In the genomic region with DNA sequence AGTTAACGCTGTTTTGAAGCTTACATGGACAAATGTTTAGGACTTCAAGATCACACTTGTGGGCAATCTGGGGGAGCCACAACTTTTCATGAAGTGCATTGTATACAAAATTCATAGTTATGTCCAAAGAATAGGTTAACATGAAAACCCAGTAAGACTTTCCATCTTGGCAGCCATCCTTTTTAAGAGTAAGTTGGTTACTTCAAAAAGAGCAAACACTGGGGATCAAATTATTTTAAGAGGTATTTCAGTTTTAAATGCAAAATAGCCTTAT, we compare ENCODE assay signal across 7 cellular contexts. TPM values are rescaled to one million over a fixed set of nuclear protein-coding genes. Genes with fewer than 3 reads are reported as not detected.
DNase-seq lines count a peak whose midpoint lies in the region; ATAC-seq, FAIRE-seq and TF ChIP-seq lines count a peak whose summit lies in the region.
"Not testable (repeated sequence)": the region's sequence is repeated elsewhere in the genome, so short reads cannot be mapped to it uniquely, and the experiment has no call there.

No MANE protein-coding gene starts in this region.

- ATAC-seq in activated CD8-positive, alpha-beta memory T cell treated with anti-CD3 and anti-CD28 coated beads, Interleukin-2, amount 10 ng/mL, durations not matched to agents 7 days and 5 days: peak; percentile 4
- not testable (repeated sequence) for ATAC-seq in pancreas

- peaks cover 59% of the 10 kb centered on the region for H3K4me1 Mint-ChIP-seq in T-helper 2 cell treated with Interferon-gamma antibody and Interleukin-4, amounts not matched to agents 5 μg/mL and 100 μg/mL, for 36 hours (ENCODE audit: low read depth)
- H3K4me1 Mint-ChIP-seq in activated CD8-positive, alpha-beta memory T cell treated with anti-CD3 and anti-CD28 coated beads, Interleukin-2, amount 10 ng/mL, durations not matched to agents 7 days and 5 days: peaks cover 61% of the 10 kb centered on the region
- peaks cover 76% of the 10 kb centered on the region for H3K4me1 Mint-ChIP-seq in activated naive CD8-positive, alpha-beta T cell treated with anti-CD3 and anti-CD28 coated beads for 36 hours
- peaks cover 17% of the 10 kb centered on the region for H3K4me1 Mint-ChIP-seq in mesothelial cell of epicardium

- not testable (repeated sequence) for H2AFZ ChIP-seq in KMS-11 (ENCODE audit: low read depth)

- DNase-seq in D721Med (ENCODE audit: insufficient read length, low spot score); T-helper 2 cell treated with Interferon-gamma antibody and Interleukin-4, amounts not matched to agents 5 μg/mL and 100 μg/mL, for 36 hours (ENCODE audit: low spot score); activated CD8-positive, alpha-beta memory T cell treated with anti-CD3 and anti-CD28 coated beads, Interleukin-2, amount 10 ng/mL, durations not matched to agents 7 days and 5 days; activated naive CD8-positive, alpha-beta T cell treated with anti-CD3 and anti-CD28 coated beads for 36 hours; mesothelial cell of epicardium (ENCODE audit: low spot score in 2 of 2, unreplicated experiment in 2 of 2); pancreas: not testable (repeated sequence)

- FAIRE-seq in D721Med (lab: Jason Lieb, UNC): peak; percentile 38
- peak; percentile 96 for FAIRE-seq in pancreas (lab: Jason Lieb, UNC)

- intact Hi-C loops in pancreas (cut with DNase I): not testable (repeated sequence)

- not testable (repeated sequence) for H3K36me3 ChIP-seq in KMS-11 (ENCODE audit: insufficient read depth)
- H3K36me3 ChIP-seq in pancreas: peaks cover 4 to 29% (median 27%) of the 10 kb centered on the region in 3 donors

- H3K9ac ChIP-seq in KMS-11: not testable (repeated sequence)

- H3K27ac ChIP-seq in KMS-11: peak overlapping the region; percentile 4; the same call in 1 of the 2 replicates
- H3K27ac ChIP-seq in pancreas: not testable (repeated sequence)

- not testable (repeated sequence) for H3K9me3 ChIP-seq in pancreas

- peak overlapping the region; percentile 50 for H3K4me3 Mint-ChIP-seq in T-helper 2 cell treated with Interferon-gamma antibody and Interleukin-4, amounts not matched to agents 5 μg/mL and 100 μg/mL, for 36 hours
- H3K4me3 Mint-ChIP-seq in activated CD8-positive, alpha-beta memory T cell treated with anti-CD3 and anti-CD28 coated beads, Interleukin-2, amount 10 ng/mL, durations not matched to agents 7 days and 5 days; mesothelial cell of epicardium: not testable (repeated sequence)
- H3K4me3 Mint-ChIP-seq in activated naive CD8-positive, alpha-beta T cell treated with anti-CD3 and anti-CD28 coated beads for 36 hours: peak overlapping the region; percentile 14

- H3K4me2 ChIP-seq in KMS-11: not testable (repeated sequence)

- H3K27me3 Mint-ChIP-seq in T-helper 2 cell treated with Interferon-gamma antibody and Interleukin-4, amounts not matched to agents 5 μg/mL and 100 μg/mL, for 36 hours (ENCODE audit: low read depth); activated CD8-positive, alpha-beta memory T cell treated with anti-CD3 and anti-CD28 coated beads, Interleukin-2, amount 10 ng/mL, durations not matched to agents 7 days and 5 days; mesothelial cell of epicardium (ENCODE audit: low read depth): not testable (repeated sequence)
- peaks cover 10% of the 10 kb centered on the region for H3K27me3 Mint-ChIP-seq in activated naive CD8-positive, alpha-beta T cell treated with anti-CD3 and anti-CD28 coated beads for 36 hours

- peaks cover 17% of the 10 kb centered on the region; the same call in 1 of the 2 replicates for H3K79me2 ChIP-seq in KMS-11 (ENCODE audit: insufficient read depth, low read depth)

- CTCF ChIA-PET in activated CD8-positive, alpha-beta memory T cell treated with anti-CD3 and anti-CD28 coated beads, Interleukin-2, amount 10 ng/mL, durations not matched to agents 7 days and 5 days (lab: Charles Lee): interaction anchor here (1.0 to 1.3 kb wide), 2 partner anchors 9 to 28 kb away, joined by 3 to 4 read pairs; no protein-coding TSS in a partner anchor

- WGBS in pancreas, 2 donors: 98 to 100% methylated on average over 1 of the region's 1 CpG

- peaks cover 68% of the 10 kb centered on the region for H3K4me1 ChIP-seq in KMS-11 (ENCODE audit: low read depth, poor library complexity, severe bottlenecking)
- peaks cover 13 to 29% (median 21%) of the 10 kb centered on the region in 3 donors for H3K4me1 ChIP-seq in pancreas

- H3K27me3 ChIP-seq in KMS-11 (ENCODE audit: insufficient read depth, low read depth); pancreas: not testable (repeated sequence)

- TF ChIP-seq CTCF in D721Med (IDR thresholded peaks at IDR 0.05; ENCODE audit: insufficient read depth, missing control alignments); KMS-11 (conservative IDR thresholded peaks at IDR 0.05; ENCODE audit: low read depth, low read length); mesothelial cell of epicardium (IDR thresholded peaks at IDR 0.05; ENCODE audit: unreplicated experiment); pancreas (IDR thresholded peaks at IDR 0.05): not testable (repeated sequence)

- peaks cover 75% of the 10 kb centered on the region for H3K36me3 Mint-ChIP-seq in T-helper 2 cell treated with Interferon-gamma antibody and Interleukin-4, amounts not matched to agents 5 μg/mL and 100 μg/mL, for 36 hours (ENCODE audit: low read depth)
- H3K36me3 Mint-ChIP-seq in activated CD8-positive, alpha-beta memory T cell treated with anti-CD3 and anti-CD28 coated beads, Interleukin-2, amount 10 ng/mL, durations not matched to agents 7 days and 5 days: peaks cover 63% of the 10 kb centered on the region
- peaks cover 79% of the 10 kb centered on the region for H3K36me3 Mint-ChIP-seq in activated naive CD8-positive, alpha-beta T cell treated with anti-CD3 and anti-CD28 coated beads for 36 hours
- H3K36me3 Mint-ChIP-seq in mesothelial cell of epicardium: peaks cover 13% of the 10 kb centered on the region

- peaks cover 43% of the 10 kb centered on the region for H4K20me1 ChIP-seq in KMS-11 (ENCODE audit: insufficient read depth)

- H3K4me3 ChIP-seq in KMS-11 (IDR thresholded peaks at IDR 0.05; ENCODE audit: insufficient read depth, low read depth, low read length); pancreas: not testable (repeated sequence)

- H3K27ac Mint-ChIP-seq in T-helper 2 cell treated with Interferon-gamma antibody and Interleukin-4, amounts not matched to agents 5 μg/mL and 100 μg/mL, for 36 hours: peak overlapping the region; percentile 87
- peak overlapping the region; percentile 82 for H3K27ac Mint-ChIP-seq in activated CD8-positive, alpha-beta memory T cell treated with anti-CD3 and anti-CD28 coated beads, Interleukin-2, amount 10 ng/mL, durations not matched to agents 7 days and 5 days
- H3K27ac Mint-ChIP-seq in activated naive CD8-positive, alpha-beta T cell treated with anti-CD3 and anti-CD28 coated beads for 36 hours: peak overlapping the region; percentile 93
- peak overlapping the region; percentile 13 for H3K27ac Mint-ChIP-seq in mesothelial cell of epicardium

- not testable (repeated sequence) for H3K9me3 Mint-ChIP-seq in T-helper 2 cell treated with Interferon-gamma antibody and Interleukin-4, amounts not matched to agents 5 μg/mL and 100 μg/mL, for 36 hours; activated CD8-positive, alpha-beta memory T cell treated with anti-CD3 and anti-CD28 coated beads, Interleukin-2, amount 10 ng/mL, durations not matched to agents 7 days and 5 days (ENCODE audit: low read depth); activated naive CD8-positive, alpha-beta T cell treated with anti-CD3 and anti-CD28 coated beads for 36 hours; mesothelial cell of epicardium

RNA-seq across cellular contexts. Expression of gene HNRNPA2B1, which starts 14.7 kb away (rescaled TPM):
- total RNA-seq in activated CD8-positive, alpha-beta memory T cell treated with anti-CD3 and anti-CD28 coated beads, Interleukin-2, amount 10 ng/mL, durations not matched to agents 7 days and 5 days: 100 to 1,000 TPM; 768 to 857 TPM
- 100 to 1,000 TPM; 968 to 975 TPM for total RNA-seq in activated naive CD8-positive, alpha-beta T cell treated with anti-CD3 and anti-CD28 coated beads for 36 hours
- total RNA-seq in mesothelial cell of epicardium: 693 to 723 TPM (median 708 TPM) in 3 replicates
- total RNA-seq in pancreas: 100 to 1,000 TPM in 5 of 6 donors, 10 to 100 TPM in 1; 84.7 to 235 (median 143) TPM
- polyA plus RNA-seq in pancreas: 100 to 1,000 TPM; 395 to 464 TPM

RNA-seq across cellular contexts. Expression of gene CBX3, which starts 15.7 kb away (rescaled TPM):
- total RNA-seq in activated CD8-positive, alpha-beta memory T cell treated with anti-CD3 and anti-CD28 coated beads, Interleukin-2, amount 10 ng/mL, durations not matched to agents 7 days and 5 days: 100 to 1,000 TPM; 235 to 279 TPM
- 100 to 1,000 TPM; 366 to 370 TPM for total RNA-seq in activated naive CD8-positive, alpha-beta T cell treated with anti-CD3 and anti-CD28 coated beads for 36 hours
- 217 to 225 TPM (median 224 TPM) in 3 replicates for total RNA-seq in mesothelial cell of epicardium
- total RNA-seq in pancreas: 10 to 100 TPM; 22.0 to 55.5 (median 32.9) TPM
- 10 to 100 TPM; 32.9 to 60.7 TPM for polyA plus RNA-seq in pancreas

RNA-seq across cellular contexts. Expression of gene NFE2L3, which starts 33.8 kb away (rescaled TPM):
- 10 to 100 TPM; 20.1 to 44.4 TPM for total RNA-seq in activated CD8-positive, alpha-beta memory T cell treated with anti-CD3 and anti-CD28 coated beads, Interleukin-2, amount 10 ng/mL, durations not matched to agents 7 days and 5 days
- 10 to 100 TPM; 35.2 to 35.3 TPM for total RNA-seq in activated naive CD8-positive, alpha-beta T cell treated with anti-CD3 and anti-CD28 coated beads for 36 hours
- total RNA-seq in mesothelial cell of epicardium: 11.8 to 12.9 TPM (median 12.3 TPM) in 3 replicates
- 10 to 100 TPM in 1 of 6 donors, 1 to 10 TPM in 5; 1.2 to 10.3 (median 2.6) TPM for total RNA-seq in pancreas
- 1 to 10 TPM; 1.7 to 2.1 TPM for polyA plus RNA-seq in pancreas

Comparison
In these comparisons a context has a peak if more than half of its experiments do, and no peak if none do; other contexts are left out.
1. H3K27ac Mint-ChIP-seq: peak in every context shown above with its lines; median percentile 93 in activated naive CD8-positive, alpha-beta T cell treated with anti-CD3 and anti-CD28 coated beads for 36 hours; 87 in T-helper 2 cell treated with Interferon-gamma antibody and Interleukin-4, amounts not matched to agents 5 μg/mL and 100 μg/mL, for 36 hours; 82 in activated CD8-positive, alpha-beta memory T cell treated with anti-CD3 and anti-CD28 coated beads, Interleukin-2, amount 10 ng/mL, durations not matched to agents 7 days and 5 days; 13 in mesothelial cell of epicardium.